Comparison of ENCODE assay signal across 8 cellular contexts in the genomic region with DNA sequence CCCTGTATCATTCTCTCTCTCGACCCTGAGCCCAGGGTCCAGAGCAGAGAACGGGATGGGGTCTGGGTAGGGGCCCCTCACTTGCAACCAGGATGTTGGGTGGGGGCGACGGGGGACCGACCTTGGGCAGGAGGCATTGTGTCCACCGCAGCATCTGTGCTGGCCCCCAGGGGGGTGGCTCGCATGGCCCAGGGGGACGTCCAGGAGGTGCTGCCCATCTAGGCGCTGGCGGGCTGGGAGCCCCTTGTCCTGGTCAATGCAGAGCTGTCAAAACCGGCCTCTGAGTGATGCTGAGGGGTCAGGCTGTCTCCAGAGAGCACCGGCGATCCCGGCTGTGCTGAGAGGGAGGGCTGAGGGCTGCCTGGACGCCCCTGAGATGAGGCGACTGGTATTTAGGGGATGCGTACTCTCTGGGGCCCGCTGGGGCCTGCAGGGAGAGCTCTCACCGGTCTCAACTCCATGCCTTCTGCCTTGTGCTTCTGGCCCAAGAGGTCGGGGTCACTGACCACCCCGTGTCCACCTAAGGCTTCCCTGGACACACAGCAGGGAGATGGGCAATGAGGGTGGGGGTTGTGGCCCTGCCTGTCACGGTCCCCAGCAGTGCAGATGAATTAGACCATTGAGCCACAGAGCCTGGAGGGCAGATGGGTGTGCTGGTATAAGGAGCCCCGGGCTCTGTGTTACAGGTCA. TPM values are rescaled to one million over a fixed set of nuclear protein-coding genes. Genes with fewer than 3 reads are reported as not detected.
DNase-seq lines count a peak whose midpoint lies in the region; ATAC-seq and TF ChIP-seq lines count a peak whose summit lies in the region.

No MANE protein-coding gene starts in this region.

- H3K36me3 Mint-ChIP-seq in activated naive CD8-positive, alpha-beta T cell treated with anti-CD3 and anti-CD28 coated beads, Interleukin-2, amount 50 U/mL, for 24 hours (ENCODE audit: low read depth), result peaks cover 50% of the 10 kb centered on the region

- H3K9me3 Mint-ChIP-seq in activated naive CD8-positive, alpha-beta T cell treated with anti-CD3 and anti-CD28 coated beads, Interleukin-2, amount 50 U/mL, for 24 hours, result peaks cover 4% of the 10 kb centered on the region

- ATAC-seq in activated naive CD8-positive, alpha-beta T cell treated with anti-CD3 and anti-CD28 coated beads, Interleukin-2, amount 50 U/mL, for 24 hours, result no peak
- ATAC-seq in left lobe of liver (peak; percentile 49), thoracic aorta (ENCODE audit: insufficient number of reproducible peaks, low FRiP score, low read depth) (no peak)

- TF ChIP-seq CTCF in thoracic aorta (IDR thresholded peaks at IDR 0.05), result no peak

- peaks cover 74% of the 10 kb centered on the region for H3K4me1 Mint-ChIP-seq in activated naive CD8-positive, alpha-beta T cell treated with anti-CD3 and anti-CD28 coated beads, Interleukin-2, amount 50 U/mL, for 24 hours

- no peaks in the 10 kb centered on the region for H3K27me3 ChIP-seq in thoracic aorta (replicated peaks; ENCODE audit: insufficient read depth)

- H3K4me1 ChIP-seq in thoracic aorta (ENCODE audit: control insufficient read depth in 1 of 2, low read depth in 2 of 2), result peaks cover 7 to 32% of the 10 kb centered on the region in 2 donors

- H3K9me3 ChIP-seq in thoracic aorta, result no peaks in the 10 kb centered on the region

- H3K4me3 Mint-ChIP-seq in activated naive CD8-positive, alpha-beta T cell treated with anti-CD3 and anti-CD28 coated beads, Interleukin-2, amount 50 U/mL, for 24 hours, result no peak overlapping the region

- H3K27ac Mint-ChIP-seq in activated naive CD8-positive, alpha-beta T cell treated with anti-CD3 and anti-CD28 coated beads, Interleukin-2, amount 50 U/mL, for 24 hours, result peak overlapping the region; percentile 94

- peak overlapping the region; percentile 10 to 61 for H3K27ac ChIP-seq in thoracic aorta

- DNase-seq in activated T-cell treated with anti-CD3 and anti-CD28 coated beads for 24 hours (ENCODE audit: low read depth) (peak; percentile 20), activated T-cell treated with anti-CD3 and anti-CD28 coated beads for 4 hours (no peak), left lobe of liver (ENCODE audit: low spot score) (peak; percentile 59), thoracic aorta (ENCODE audit: low spot score) (no peak), NCI-H510A (lab: John Stamatoyannopoulos, UW) (no peak), amniotic stem cell (lab: John Stamatoyannopoulos, UW) (no peak), CD1c-positive myeloid dendritic cell (ENCODE audit: extremely low spot score) (no peak)
- no peak for DNase-seq in activated naive CD8-positive, alpha-beta T cell treated with anti-CD3 and anti-CD28 coated beads, Interleukin-2, amount 50 U/mL, for 24 hours

- peaks cover 34% of the 10 kb centered on the region for H3K36me3 ChIP-seq in thoracic aorta

- no peak overlapping the region for H3K4me3 ChIP-seq in thoracic aorta

- H3K27me3 Mint-ChIP-seq in activated naive CD8-positive, alpha-beta T cell treated with anti-CD3 and anti-CD28 coated beads, Interleukin-2, amount 50 U/mL, for 24 hours, result no peaks in the 10 kb centered on the region

RNA-seq across cellular contexts. Expression of gene RPS9, which starts 8.5 kb away (rescaled TPM):
- total RNA-seq in left lobe of liver (482 TPM), thoracic aorta (1,000 to 10,000 TPM; 1,017 to 1,395 TPM)

RNA-seq across cellular contexts. Expression of gene LILRB3, which starts 13.6 kb away (rescaled TPM):
- total RNA-seq in left lobe of liver, result 1.2 TPM
- total RNA-seq in thoracic aorta, result 10 to 100 TPM; 21.9 to 71.5 TPM

RNA-seq across cellular contexts. Expression of gene TSEN34, which starts 18.1 kb away (rescaled TPM):
- total RNA-seq in left lobe of liver, result 17.4 TPM
- total RNA-seq in thoracic aorta, result 10 to 100 TPM; 38.5 to 60.7 TPM

RNA-seq across cellular contexts. Expression of gene MBOAT7, which starts 19.8 kb away (rescaled TPM):
- total RNA-seq in left lobe of liver (34.3 TPM), thoracic aorta (10 to 100 TPM; 46.0 to 61.1 TPM)

RNA-seq across cellular contexts. Expression of gene LILRA6, which starts 33.4 kb away (rescaled TPM):
- total RNA-seq in left lobe of liver (0.75 TPM), thoracic aorta (1 to 10 TPM; 4.6 to 5.2 TPM)

Comparison
In these comparisons a context has a peak if more than half of its experiments do, and no peak if none do; other contexts are left out.
1. DNase-seq: peak in activated T-cell treated with anti-CD3 and anti-CD28 coated beads for 24 hours (single experiment) and left lobe of liver (single experiment); none in activated T-cell treated with anti-CD3 and anti-CD28 coated beads for 4 hours (single experiment), activated naive CD8-positive, alpha-beta T cell treated with anti-CD3 and anti-CD28 coated beads, Interleukin-2, amount 50 U/mL, for 24 hours (single experiment), thoracic aorta (single experiment), NCI-H510A (single experiment), amniotic stem cell (single experiment) and CD1c-positive myeloid dendritic cell (single experiment).
2. RNA of gene LILRB3, which starts 13.6 kb away (total RNA-seq): 21.9 to 71.5 TPM in thoracic aorta; 1.2 TPM in left lobe of liver (single experiment); every median in the first group is over 10 times any median in the second.